In genomic region chr19:30091456-30091855, GRCh38 we compare ENCODE assay signal across 29 cellular contexts.
"Had no signal": no experiment of that assay in that cellular context is flagged by ENCODE, and none has a peak within 500 bp of the region (broad histone marks: within the 10 kb centered on the region; RNA-seq: fewer than 3 reads in every experiment).

No MANE protein-coding gene starts in this region.

- H3K27ac ChIP-seq: brain microvascular endothelial cell, cardiac muscle cell, KMS-11 had no signal

- ATAC-seq: activated T-cell treated with anti-CD3 and anti-CD28 coated beads, Interleukin-2, amount 50 U/mL, for 4 hours; Panc1; T-helper 17 cell had no signal

- H3K4me3 ChIP-seq: cardiac muscle cell had no signal

- H3K27me3 ChIP-seq: brain microvascular endothelial cell, cardiac muscle cell had no signal

- H3K36me3 ChIP-seq: brain microvascular endothelial cell, cardiac muscle cell had no signal

- H3K4me2 ChIP-seq: KMS-11 had no signal

- DNase-seq: activated B cell treated with CpG ODN at 0.5 μM for 24 hours; activated CD4-positive, alpha-beta memory T cell treated with anti-CD3 and anti-CD28 coated beads for 36 hours; activated CD4-positive, alpha-beta T cell treated with anti-CD3 and anti-CD28 coated beads for 1 hour; activated CD4-positive, alpha-beta T cell treated with anti-CD3 and anti-CD28 coated beads, Interleukin-2, amount 10 ng/mL, durations not matched to agents 7 days and 5 days; activated CD8-positive, alpha-beta memory T cell treated with anti-CD3 and anti-CD28 coated beads for 24 hours; activated gamma-delta T cell treated with Interleukin-2 at 50 U/mL for 16 hours; activated naive CD4-positive, alpha-beta T cell treated with anti-CD3 and anti-CD28 coated beads, Interleukin-2, amount 10 ng/mL, durations not matched to agents 7 days and 5 days; activated naive CD8-positive, alpha-beta T cell treated with anti-CD3 and anti-CD28 coated beads for 36 hours; activated T-cell treated with anti-CD3 and anti-CD28 coated beads, Interleukin-2, amount 50 U/mL, for 4 hours; brain microvascular endothelial cell; MV-4-11; NCI-H1092 treated with DMSO at 0.1 percent for 48 hours; NCI-H1417 treated with DMSO at 0.1 percent for 48 hours; NCI-H1694; NCI-H2029; NCI-H2107; NCI-H2171 treated with DMSO at 0.1 percent for 48 hours; NCI-H226; NCI-H526; NCI-H774; NK-92 treated with Interleukin-12 subunit alpha and Interleukin-12 subunit beta, amount 100 ng/mL, for 24 hours; OCI-M1; RPMI8226; SHP77 treated with DMSO at 0.1 percent for 48 hours; T-helper 17 cell; T-helper 9 cell had no signal

- H3K9ac ChIP-seq: KMS-11 had no signal
